8 cellular contexts compared by ENCODE assay signal in genomic region chr9:92668746-92669526, GRCh38. TPM values are rescaled to one million over a fixed set of nuclear protein-coding genes. Genes with fewer than 3 reads are reported as not detected.
DNase-seq lines count a peak whose midpoint lies in the region; ATAC-seq and TF ChIP-seq lines count a peak whose summit lies in the region.

No MANE protein-coding gene starts in this region.

- no peaks in the 10 kb centered on the region for H3K36me3 Mint-ChIP-seq in endothelial cell (ENCODE audit: low read depth, unreplicated experiment)

- ATAC-seq in HG03520 (IDR thresholded peaks at IDR 0.05; ENCODE audit: unreplicated experiment), result peak; percentile 8
- ATAC-seq in stimulated activated naive CD8-positive, alpha-beta T cell treated with anti-CD3 and anti-CD28 coated beads, Interleukin-15, Interleukin-2, amounts not matched to agents 100 U/mL and 50 U/mL, for 24 hours, result no peak
- ATAC-seq in activated CD4-positive, CD25-positive, alpha-beta regulatory T cell treated with anti-CD3 and anti-CD28 coated beads, Interleukin-2, amount 50 U/mL, for 24 hours, result no peak
- no peak for ATAC-seq in GM21786 (IDR thresholded peaks at IDR 0.05; ENCODE audit: unreplicated experiment)

- peaks cover 15% of the 10 kb centered on the region for H3K4me1 Mint-ChIP-seq in endothelial cell (ENCODE audit: unreplicated experiment)

- no peaks in the 10 kb centered on the region for H3K9me3 Mint-ChIP-seq in endothelial cell (ENCODE audit: unreplicated experiment)

- DNase-seq in AG20443 (ENCODE audit: low spot score), result peak; percentile 85
- DNase-seq in activated CD4-positive, alpha-beta T cell treated with anti-CD3 and anti-CD28 coated beads for 4 hours, result peak; percentile 52 to 55
- peak; percentile 46 for DNase-seq in endothelial cell (ENCODE audit: low spot score)
- DNase-seq in stimulated activated naive CD8-positive, alpha-beta T cell treated with anti-CD3 and anti-CD28 coated beads, Interleukin-15, Interleukin-2, amounts not matched to agents 100 U/mL and 50 U/mL, for 24 hours, result peak; percentile 71

- no peaks in the 10 kb centered on the region for H3K27me3 ChIP-seq in mucosa of stomach (ENCODE audit: control insufficient read depth, insufficient read depth, low read length)

- peak overlapping the region; percentile 80 for H3K27ac Mint-ChIP-seq in endothelial cell (ENCODE audit: unreplicated experiment)

- peak overlapping the region; percentile 97 for H3K4me3 ChIP-seq in mucosa of stomach (ENCODE audit: low read length)

- peak overlapping the region; percentile 95 for H3K4me3 Mint-ChIP-seq in endothelial cell (ENCODE audit: unreplicated experiment)

- H3K9me3 ChIP-seq in mucosa of stomach (ENCODE audit: control insufficient read depth, low read length), result no peaks in the 10 kb centered on the region

- peaks cover 11% of the 10 kb centered on the region for H3K4me1 ChIP-seq in mucosa of stomach (ENCODE audit: control insufficient read depth, insufficient read depth, low read length)

- peaks cover 16% of the 10 kb centered on the region for H3K27me3 Mint-ChIP-seq in endothelial cell (ENCODE audit: unreplicated experiment)

- peak overlapping the region; percentile 79 for H3K9ac ChIP-seq in mucosa of stomach (ENCODE audit: low read length)

- no peak for TF ChIP-seq CTCF in endothelial cell (IDR thresholded peaks at IDR 0.05; ENCODE audit: unreplicated experiment)

- H3K36me3 ChIP-seq in mucosa of stomach (ENCODE audit: control insufficient read depth, insufficient read depth, low read length), result no peaks in the 10 kb centered on the region

RNA-seq across cellular contexts. Expression of gene IPPK, which starts 1.0 kb away (rescaled TPM):
- 10.1 TPM for total RNA-seq in endothelial cell (ENCODE audit: unreplicated experiment)
